ENCODE assay signal across 8 cellular contexts in genomic region chr5:139262414-139263139, GRCh38. TPM values are rescaled to one million over a fixed set of nuclear protein-coding genes. Genes with fewer than 3 reads are reported as not detected.
DNase-seq lines count a peak whose midpoint lies in the region; ATAC-seq and TF ChIP-seq lines count a peak whose summit lies in the region.

No MANE protein-coding gene starts in this region.

- H3K36me3 ChIP-seq in gastrocnemius medialis: no peaks in the 10 kb centered on the region

- H3K4me3 ChIP-seq in astrocyte of the spinal cord (ENCODE audit: low read depth, low read length): no peak overlapping the region
- H3K4me3 ChIP-seq in gastrocnemius medialis: no peak overlapping the region

- peak overlapping the region in 3 of 4 donors; percentile 32 to 50 (median 42) for H3K27ac ChIP-seq in gastrocnemius medialis

- peak; percentile 95 for TF ChIP-seq CTCF in astrocyte of the spinal cord (IDR thresholded peaks at IDR 0.05; ENCODE audit: low read depth, low read length)
- peak; percentile 73 to 97 (median 88) for TF ChIP-seq CTCF in gastrocnemius medialis (IDR thresholded peaks at IDR 0.05 in 4 of 5, conservative IDR thresholded peaks at IDR 0.05 in 1 of 5)

- TF ChIP-seq POLR2A in gastrocnemius medialis (IDR thresholded peaks at IDR 0.05): no peak

- DNase-seq in GM04504 (ENCODE audit: low read depth) (peak; percentile 82), NCI-H2029 treated with DMSO at 0.1 percent for 48 hours (lab: John Stamatoyannopoulos, UW) (peak; percentile 62), T1000 (lab: John Stamatoyannopoulos, UW) (peak; percentile 71), astrocyte of the spinal cord (ENCODE audit: low read depth, low spot score) (peak; percentile 92), hypothalamus (lab: John Stamatoyannopoulos, UW) (peak; percentile 9 to 93 (median 77)), gastrocnemius medialis (peak; percentile 80 to 83)

- in situ Hi-C loops in astrocyte of the spinal cord (cut with HindIII; ENCODE audit: low sequenced_read_pairs): no loop called here
- in situ Hi-C loops in gastrocnemius medialis (cut with MboI; ENCODE audit: low sequenced_read_pairs in 4 of 4): loop anchor here (5.0 to 25.0 kb wide), 5 partner anchors 438 to 688 kb away; partner anchors contain the start of genes HSPA9 (in 3 of the 4) and CTNNA1 (in 1 of the 4)

- intact Hi-C loops in gastrocnemius medialis (cut with DNase I; ENCODE audit: low total_unique reads): loop anchor here (1.0 to 10.0 kb wide), 6 partner anchors 172 to 798 kb away; partner anchors contain the start of genes CTNNA1 and EGR1

- ATAC-seq in HG02852 (IDR thresholded peaks at IDR 0.05; ENCODE audit: unreplicated experiment) (peak; percentile 74), gastrocnemius medialis (peak; percentile 94 to 99), HG03439 (IDR thresholded peaks at IDR 0.05; ENCODE audit: unreplicated experiment) (no peak)

- no peaks in the 10 kb centered on the region for H3K9me3 ChIP-seq in gastrocnemius medialis

- no peaks in the 10 kb centered on the region for H3K27me3 ChIP-seq in gastrocnemius medialis

- H3K4me1 ChIP-seq in gastrocnemius medialis: peaks cover 6 to 13% of the 10 kb centered on the region in 2 donors

RNA-seq across cellular contexts. Expression of gene MATR3, which starts 31.0 kb away (rescaled TPM):
- 100 to 1,000 TPM; 115 to 188 (median 156) TPM for total RNA-seq in gastrocnemius medialis
